In genomic region chrX:154526901-154527675, GRCh38 we compare ENCODE assay signal across 8 cellular contexts. TPM values are rescaled to one million over a fixed set of nuclear protein-coding genes. Genes with fewer than 3 reads are reported as not detected.
DNase-seq lines count a peak whose midpoint lies in the region; ATAC-seq, FAIRE-seq and TF ChIP-seq lines count a peak whose summit lies in the region.

No MANE protein-coding gene starts in this region.

- H3K4me1 ChIP-seq in Karpas-422 (ENCODE audit: low read length): peaks cover 9% of the 10 kb centered on the region
- H3K4me1 ChIP-seq in transverse colon: peaks cover 0 to 12% (median 3%) of the 10 kb centered on the region in 4 donors

- peaks cover 6% of the 10 kb centered on the region for H3K36me3 Mint-ChIP-seq in activated T-helper 17 cell treated with anti-CD3 and anti-CD28 coated beads, Interleukin-2, amount 50 U/mL, for 72 hours (ENCODE audit: low read depth)

- TF ChIP-seq POLR2A in transverse colon (IDR thresholded peaks at IDR 0.05): peak; percentile 21

- H3K4me1 Mint-ChIP-seq in activated T-helper 17 cell treated with anti-CD3 and anti-CD28 coated beads, Interleukin-2, amount 50 U/mL, for 72 hours: peaks cover 9% of the 10 kb centered on the region

- peak overlapping the region; percentile 26 for H3K4me3 Mint-ChIP-seq in activated T-helper 17 cell treated with anti-CD3 and anti-CD28 coated beads, Interleukin-2, amount 50 U/mL, for 72 hours

- peak; percentile 58 for TF ChIP-seq CTCF in fibroblast of villous mesenchyme (IDR thresholded peaks at IDR 0.05; ENCODE audit: insufficient read depth, low read depth, low read length)
- peak; percentile 68 for TF ChIP-seq CTCF in neural cell (IDR thresholded peaks at IDR 0.05; ENCODE audit: poor library complexity, severe bottlenecking)
- peak; percentile 42 to 57 (median 47) for TF ChIP-seq CTCF in transverse colon (IDR thresholded peaks at IDR 0.05)

- H3K27ac Mint-ChIP-seq in activated T-helper 17 cell treated with anti-CD3 and anti-CD28 coated beads, Interleukin-2, amount 50 U/mL, for 72 hours: peak overlapping the region; percentile 58

- H3K4me2 ChIP-seq in Karpas-422 (ENCODE audit: low read depth, low read length, poor library complexity, severe bottlenecking) (peak overlapping the region; percentile 72), neural cell (ENCODE audit: low read length) (no peak overlapping the region)

- no peaks in the 10 kb centered on the region for H3K9me2 ChIP-seq in Karpas-422 (replicated peaks; ENCODE audit: insufficient read depth, low read length)
- no peaks in the 10 kb centered on the region for H3K9me2 ChIP-seq in neural cell (ENCODE audit: insufficient read depth, low read length)

- H3K27me3 ChIP-seq in Karpas-422 (ENCODE audit: low read length) (no peaks in the 10 kb centered on the region), neural cell (ENCODE audit: insufficient read depth, low read depth, low read length) (no peaks in the 10 kb centered on the region), transverse colon (no peaks in the 10 kb centered on the region)

- 30% methylated on average over 15 of the region's 15 CpGs; no CpG with 5 or more reads in 1 of the 2 donors for WGBS in transverse colon (ENCODE audit: low coverage in 1 of 2), 2 donors

- H3K36me3 ChIP-seq in Karpas-422 (ENCODE audit: insufficient read depth, low read length) (no peaks in the 10 kb centered on the region), neural cell (ENCODE audit: insufficient read depth, low read length) (no peaks in the 10 kb centered on the region), transverse colon (no peaks in the 10 kb centered on the region)

- H3K9me3 ChIP-seq in Karpas-422 (ENCODE audit: low read length) (no peaks in the 10 kb centered on the region), neural cell (ENCODE audit: low read length) (no peaks in the 10 kb centered on the region), transverse colon (no peaks in the 10 kb centered on the region)

- H3F3A ChIP-seq in neural cell (ENCODE audit: insufficient read depth, low read length, poor library complexity, severe bottlenecking): no peaks in the 10 kb centered on the region

- TF ChIP-seq EP300 in neural cell (conservative IDR thresholded peaks at IDR 0.05; ENCODE audit: poor library complexity, severe bottlenecking) (no peak), transverse colon (IDR thresholded peaks at IDR 0.05; ENCODE audit: low read depth) (no peak)

- no peaks in the 10 kb centered on the region for H3K9me3 Mint-ChIP-seq in activated T-helper 17 cell treated with anti-CD3 and anti-CD28 coated beads, Interleukin-2, amount 50 U/mL, for 72 hours

- peak; percentile 68 for ATAC-seq in GM19351 (IDR thresholded peaks at IDR 0.05; ENCODE audit: unreplicated experiment)
- peak; percentile 98 for ATAC-seq in activated T-helper 17 cell treated with anti-CD3 and anti-CD28 coated beads, Interleukin-2, amount 50 U/mL, for 72 hours (replicated peaks)

- no peaks in the 10 kb centered on the region for H3K27me3 Mint-ChIP-seq in activated T-helper 17 cell treated with anti-CD3 and anti-CD28 coated beads, Interleukin-2, amount 50 U/mL, for 72 hours

- H2AFZ ChIP-seq in Karpas-422 (ENCODE audit: low read length): no peak overlapping the region
- H2AFZ ChIP-seq in neural cell (ENCODE audit: low read depth, low read length): peak overlapping the region; percentile 45

- peak in 12 of 14 donors; percentile 6 to 71 (median 51) for DNase-seq in C1 segment of cervical spinal cord (lab: John Stamatoyannopoulos, UW)
- DNase-seq in Karpas-422: peak; percentile 86
- peak; percentile 63 for DNase-seq in RCC 7860 (ENCODE audit: low spot score)
- DNase-seq in fibroblast of villous mesenchyme (ENCODE audit: low read depth): peak; percentile 77
- peak; percentile 84 for DNase-seq in transverse colon

- H3K4me3 ChIP-seq in Karpas-422 (ENCODE audit: low read length): peak overlapping the region; percentile 57
- H3K4me3 ChIP-seq in fibroblast of villous mesenchyme (ENCODE audit: low read depth, low read length): peak overlapping the region; percentile 38
- H3K4me3 ChIP-seq in neural cell (ENCODE audit: low read length): peak overlapping the region; percentile 47
- peak overlapping the region in 2 of 4 donors; percentile 23 to 39 for H3K4me3 ChIP-seq in transverse colon

- H3K9ac ChIP-seq in Karpas-422 (ENCODE audit: low read length): peak overlapping the region; percentile 68
- peak overlapping the region; percentile 59 for H3K9ac ChIP-seq in neural cell (ENCODE audit: low read length)

- in situ Hi-C loops in transverse colon (cut with MboI; ENCODE audit: low pct_ligation_motif_present in 1 of 4, low pct_unique_long_range_greater_than_20kb in 1 of 4, low sequenced_read_pairs in 3 of 4): loop anchor here in 3 of 4 donors (25.0 kb wide), 3 partner anchors 115 to 1565 kb away; partner anchors contain the start of genes DNASE1L1 (in 3 of the 3), TAFAZZIN (in 3 of the 3), HCFC1 (in 1 of the 3) and TMEM187 (in 1 of the 3)

- peak; percentile 43 for TF ChIP-seq RAD21 in neural cell (conservative IDR thresholded peaks at IDR 0.05)

- no peaks in the 10 kb centered on the region for H3K79me2 ChIP-seq in Karpas-422 (ENCODE audit: low read length)
- H3K79me2 ChIP-seq in neural cell (replicated peaks; ENCODE audit: insufficient read depth, low read length): no peaks in the 10 kb centered on the region

- H3K27ac ChIP-seq in Karpas-422 (ENCODE audit: low read length) (peak overlapping the region; percentile 77), neural cell (ENCODE audit: low read length) (peak overlapping the region; percentile 63), transverse colon (peak overlapping the region; percentile 65 to 80 (median 79))

- peak; percentile 62 for FAIRE-seq in RCC 7860 (lab: Jason Lieb, UNC)

- H4K20me1 ChIP-seq in Karpas-422 (ENCODE audit: insufficient read depth, low read depth, low read length): no peaks in the 10 kb centered on the region
- H4K20me1 ChIP-seq in neural cell (ENCODE audit: insufficient read depth): no peaks in the 10 kb centered on the region

- intact Hi-C loops in transverse colon (cut with DNase I; ENCODE audit: low total_unique reads): no loop called here

TF ChIP-seq in neural cell, 6 proteins besides CTCF, POLR2A, EP300 and RAD21 (continues in another document):
- peak; percentile 43 for TF ChIP-seq SMC3 (conservative IDR thresholded peaks at IDR 0.05; ENCODE audit: poor library complexity)

RNA-seq across cellular contexts. Expression of gene FAM3A, which starts 11.1 kb away (rescaled TPM):
- 14.0 and 36.4 TPM in 2 replicates for total RNA-seq in Karpas-422 (2014; rRNA removed; shearing (Covaris generic); ENCODE audit: low replicate concordance)
- total RNA-seq in activated T-helper 17 cell treated with anti-CD3 and anti-CD28 coated beads, Interleukin-2, amount 50 U/mL, for 72 hours: 10 to 100 TPM; 24.5 to 25.4 TPM
- total RNA-seq in fibroblast of villous mesenchyme (23.5 and 24.6 TPM in 2 replicates), transverse colon (100 to 1,000 TPM in 1 of 4 donors, 10 to 100 TPM in 3; 62.7 to 112 (median 72.5) TPM)
- polyA plus RNA-seq in neural cell: 19.5 and 30.9 TPM in 2 replicates
- 11.3 and 11.9 TPM in 2 replicates for polyA minus RNA-seq in neural cell

RNA-seq across cellular contexts. Expression of gene G6PD, which starts 19.6 kb away (rescaled TPM):
- 24.3 and 36.1 TPM in 2 replicates for total RNA-seq in Karpas-422 (2014; rRNA removed; shearing (Covaris generic); ENCODE audit: low replicate concordance)
- total RNA-seq in activated T-helper 17 cell treated with anti-CD3 and anti-CD28 coated beads, Interleukin-2, amount 50 U/mL, for 72 hours: 10 to 100 TPM; 48.1 to 78.3 TPM
- total RNA-seq in fibroblast of villous mesenchyme: 95.7 and 128 TPM in 2 replicates
- 13.6 and 18.8 TPM in 2 replicates for polyA plus RNA-seq in neural cell
- polyA minus RNA-seq in neural cell: 27.4 and 35.8 TPM in 2 replicates
- total RNA-seq in transverse colon: 10 to 100 TPM in 3 of 4 donors, 1 to 10 TPM in 1; 7.4 to 24.4 (median 19.3) TPM

RNA-seq across cellular contexts. Expression of gene IKBKG, which starts 20.3 kb away (rescaled TPM):
- total RNA-seq in Karpas-422 (2014; rRNA removed; shearing (Covaris generic); ENCODE audit: low replicate concordance): 8.1 and 14.3 TPM in 2 replicates
- 10 to 100 TPM; 26.1 to 39.6 TPM for total RNA-seq in activated T-helper 17 cell treated with anti-CD3 and anti-CD28 coated beads, Interleukin-2, amount 50 U/mL, for 72 hours
- total RNA-seq in fibroblast of villous mesenchyme (13.0 and 19.3 TPM in 2 replicates), transverse colon (10 to 100 TPM; 12.2 to 61.1 (median 25.1) TPM)
- 32.6 and 37.7 TPM in 2 replicates for polyA plus RNA-seq in neural cell
- 8.7 and 13.1 TPM in 2 replicates for polyA minus RNA-seq in neural cell

RNA-seq across cellular contexts. Expression of gene SLC10A3, which starts 36.7 kb away (rescaled TPM):
- 30.5 and 32.1 TPM in 2 replicates for total RNA-seq in Karpas-422 (2014; rRNA removed; shearing (Covaris generic); ENCODE audit: low replicate concordance)
- total RNA-seq in activated T-helper 17 cell treated with anti-CD3 and anti-CD28 coated beads, Interleukin-2, amount 50 U/mL, for 72 hours: 10 to 100 TPM; 17.3 to 24.8 TPM
- total RNA-seq in fibroblast of villous mesenchyme (27.7 and 31.5 TPM in 2 replicates), transverse colon (100 to 1,000 TPM in 1 of 4 donors, 10 to 100 TPM in 3; 26.7 to 117 (median 34.4) TPM)
- polyA plus RNA-seq in neural cell: 2.7 and 6.0 TPM in 2 replicates
- polyA minus RNA-seq in neural cell: 3.6 and 4.1 TPM in 2 replicates

RNA-seq across cellular contexts. Expression of gene UBL4A, which starts 40.7 kb away (rescaled TPM):
- 30.4 and 52.2 TPM in 2 replicates for total RNA-seq in Karpas-422 (2014; rRNA removed; shearing (Covaris generic); ENCODE audit: low replicate concordance)
- 10 to 100 TPM; 37.2 to 53.4 TPM for total RNA-seq in activated T-helper 17 cell treated with anti-CD3 and anti-CD28 coated beads, Interleukin-2, amount 50 U/mL, for 72 hours
- total RNA-seq in fibroblast of villous mesenchyme: 31.9 and 32.0 TPM in 2 replicates
- polyA plus RNA-seq in neural cell: 28.5 and 32.2 TPM in 2 replicates
- polyA minus RNA-seq in neural cell: 23.9 and 29.2 TPM in 2 replicates
- 10 to 100 TPM; 19.9 to 50.7 (median 42.7) TPM for total RNA-seq in transverse colon
